ENCODE assay signal across 8 cellular contexts in the genomic region with DNA sequence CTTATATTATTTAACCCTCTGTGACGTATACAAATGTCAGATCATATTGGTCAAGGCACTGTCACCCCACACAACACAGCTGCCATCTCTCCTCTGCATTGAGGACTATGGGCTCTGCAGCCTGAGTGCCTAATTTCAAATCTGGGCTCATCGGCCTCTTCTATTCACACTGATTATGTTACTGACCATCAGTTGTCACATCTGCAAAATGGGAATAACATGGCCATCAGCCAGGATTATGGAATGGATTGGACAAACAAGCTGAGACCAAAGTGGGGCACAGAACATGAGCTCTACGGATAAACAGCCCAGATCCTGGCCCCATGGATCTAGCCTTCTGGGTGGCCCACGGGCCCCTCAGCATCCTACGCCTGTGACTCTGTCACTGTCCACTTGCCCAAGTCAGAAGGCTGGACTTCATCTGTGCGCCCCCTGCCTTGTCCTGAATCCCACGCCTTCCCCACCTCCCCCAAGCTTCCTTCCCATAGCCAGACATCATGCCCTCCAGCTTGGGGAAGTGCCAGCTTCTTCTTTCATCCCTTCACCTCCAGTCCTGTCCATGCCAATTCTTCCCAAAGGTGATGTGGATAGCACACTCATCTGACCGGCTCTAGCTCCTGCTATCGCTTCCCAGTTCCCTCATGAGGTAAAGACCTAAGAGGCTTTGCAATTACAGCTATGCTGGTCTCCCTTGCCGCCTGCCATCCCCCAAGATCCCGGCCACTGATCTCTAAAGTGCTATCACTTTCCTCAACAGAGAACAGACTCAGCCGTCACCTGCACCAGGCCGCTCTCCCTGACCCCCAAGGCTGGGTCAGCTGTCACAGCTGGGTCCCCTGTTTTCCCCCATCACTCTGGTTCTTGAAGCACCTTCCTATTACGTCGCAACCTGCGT. TPM values are rescaled to one million over a fixed set of nuclear protein-coding genes. Genes with fewer than 3 reads are reported as not detected.
DNase-seq lines count a peak whose midpoint lies in the region; ATAC-seq, FAIRE-seq and TF ChIP-seq lines count a peak whose summit lies in the region.

No MANE protein-coding gene starts in this region.

- peak overlapping the region; percentile 95 for H3K27ac Mint-ChIP-seq in MCF 10A (ENCODE audit: low read depth, unreplicated experiment)

- peak overlapping the region; percentile 98 for H3K4me3 Mint-ChIP-seq in MCF 10A (ENCODE audit: unreplicated experiment)

- ATAC-seq in HG03135 (IDR thresholded peaks at IDR 0.05; ENCODE audit: unreplicated experiment) (peak; percentile 14), mucosa of descending colon (no peak)

- TF ChIP-seq CTCF in A673 (conservative IDR thresholded peaks at IDR 0.05; ENCODE audit: low read depth, low read length) (no peak), MCF 10A (IDR thresholded peaks at IDR 0.05; ENCODE audit: unreplicated experiment) (no peak), mucosa of descending colon (IDR thresholded peaks at IDR 0.05) (no peak)

- POLR2A ChIA-PET in A673 (lab: Charles Lee; ENCODE audit: low non-redundant PET): interaction anchor here (0.5 kb wide), 1 partner anchor 251 kb away, joined by 4 read pairs; no protein-coding TSS in a partner anchor
- POLR2A ChIA-PET in MCF 10A (lab: Yijun Ruan, JAX): interaction anchor here (0.6 to 3.1 kb wide), 12 partner anchors 12 to 220 kb away, joined by 3 to 20 read pairs (median 5); a partner anchor contains a TSS

- H3K9me3 ChIP-seq in A673 (ENCODE audit: low read depth, low read length, poor library complexity, severe bottlenecking) (no peaks in the 10 kb centered on the region), mucosa of descending colon (no peaks in the 10 kb centered on the region)

- no peaks in the 10 kb centered on the region for H3K27me3 Mint-ChIP-seq in MCF 10A (ENCODE audit: insufficient read depth, unreplicated experiment)

- H3K4me1 Mint-ChIP-seq in MCF 10A (ENCODE audit: insufficient read depth, unreplicated experiment): peaks cover 12% of the 10 kb centered on the region

- no peaks in the 10 kb centered on the region for H3K9me3 Mint-ChIP-seq in MCF 10A (ENCODE audit: unreplicated experiment)

- FAIRE-seq in frontal cortex (lab: Jason Lieb, UNC): no peak

- peaks cover 48% of the 10 kb centered on the region for H3K36me3 Mint-ChIP-seq in MCF 10A (ENCODE audit: insufficient read depth, unreplicated experiment)

- BruUV-seq in A673 (replicated peaks; lab: Mats Ljungman, UMichigan) (no TSS peak), MCF 10A (replicated peaks; lab: Mats Ljungman, UMichigan) (no TSS peak)

- H3K36me3 ChIP-seq in A673 (ENCODE audit: insufficient read depth, low read length, poor library complexity, severe bottlenecking) (peaks cover 35% of the 10 kb centered on the region), mucosa of descending colon (ENCODE audit: low read depth) (no peaks in the 10 kb centered on the region)

- H3K27ac ChIP-seq in A673 (ENCODE audit: low read depth, low read length, poor library complexity, severe bottlenecking): peak overlapping the region; percentile 84

- intact Hi-C loops in A673 (cut with micrococcal nuclease; ENCODE audit: unreplicated experiment): no loop called here
- intact Hi-C loops in MCF 10A (cut with micrococcal nuclease): no loop called here
- intact Hi-C loops in mucosa of descending colon (cut with DNase I, micrococcal nuclease): no loop called here

- H3K4me3 ChIP-seq in A673 (ENCODE audit: low read depth, low read length, poor library complexity, severe bottlenecking) (peak overlapping the region; percentile 95), mucosa of descending colon (peak overlapping the region; percentile 82)

- no peak for DNase-seq in A673 (ENCODE audit: low spot score)
- DNase-seq in MCF 10A (ENCODE audit: unreplicated experiment): no peak
- DNase-seq in mucosa of descending colon: no peak
- DNase-seq in frontal cortex (ENCODE audit: low spot score in 2 of 2): no peak
- DNase-seq in NCI-H1092 (lab: John Stamatoyannopoulos, UW): no peak
- no peak for DNase-seq in ureter (ENCODE audit: low spot score)
- no peak for DNase-seq in hypothalamus (lab: John Stamatoyannopoulos, UW)

- H3K27me3 ChIP-seq in A673 (replicated peaks; ENCODE audit: insufficient read depth, low read depth, low read length, poor library complexity): no peaks in the 10 kb centered on the region

- H3K4me1 ChIP-seq in A673 (ENCODE audit: insufficient read depth, low read length, poor library complexity, severe bottlenecking) (peaks cover 16% of the 10 kb centered on the region), mucosa of descending colon (ENCODE audit: low read depth) (peaks cover 10% of the 10 kb centered on the region)

- CTCF ChIA-PET in A673 (lab: Charles Lee): no interaction called here
- CTCF ChIA-PET in MCF 10A (lab: Yijun Ruan, JAX): interaction anchor here (0.7 to 1.7 kb wide), 4 partner anchors 10 to 53 kb away, joined by 3 to 5 read pairs (median 4); no protein-coding TSS in a partner anchor

RNA-seq across cellular contexts. Expression of a gene that starts 0.9 kb away (rescaled TPM):
- total RNA-seq in A673 (2021) (150 and 162 TPM in 2 replicates), MCF 10A (2022) (78.6 and 107 TPM in 2 replicates), mucosa of descending colon (10 to 100 TPM; 44.1 to 54.0 (median 48.1) TPM), frontal cortex (56.3 TPM), ureter (60.9 TPM)

RNA-seq across cellular contexts. Expression of a gene that starts 5.8 kb away (rescaled TPM):
- total RNA-seq in A673 (2021) (994 and 1,019 TPM in 2 replicates), MCF 10A (2022) (792 and 1,042 TPM in 2 replicates), mucosa of descending colon (100 to 1,000 TPM; 433 to 945 (median 637) TPM), frontal cortex (298 TPM), ureter (643 TPM)

RNA-seq across cellular contexts. Expression of a gene that starts 13.0 kb away (rescaled TPM):
- total RNA-seq in A673 (2021): 183 and 186 TPM in 2 replicates
- 197 and 219 TPM in 2 replicates for total RNA-seq in MCF 10A (2022)
- 100 to 1,000 TPM in 1 of 3 donors, 10 to 100 TPM in 2; 76.4 to 117 (median 81.4) TPM for total RNA-seq in mucosa of descending colon
- 18.3 TPM for total RNA-seq in frontal cortex
- 96.5 TPM for total RNA-seq in ureter

RNA-seq across cellular contexts. Expression of a gene that starts 13.5 kb away (rescaled TPM):
- total RNA-seq in A673 (2021) (0.71 and 1.8 TPM in 2 replicates), MCF 10A (2022) (0.83 and 0.91 TPM in 2 replicates), mucosa of descending colon (1 to 10 TPM in 1 of 3 donors, not detected in 2; 1.2 TPM), frontal cortex (0.82 TPM), ureter (0.52 TPM)

RNA-seq across cellular contexts. Expression of a gene that starts 24.4 kb away (rescaled TPM):
- total RNA-seq in A673 (2021) (61.1 and 67.5 TPM in 2 replicates), MCF 10A (2022) (44.4 and 47.5 TPM in 2 replicates), mucosa of descending colon (10 to 100 TPM in 2 of 3 donors, 1 to 10 TPM in 1; 10.0 to 16.4 (median 14.1) TPM), frontal cortex (21.6 TPM), ureter (12.4 TPM)
